In genomic region chr3:42980909-42981308, GRCh38 we compare ENCODE assay signal across 1 cellular context.
TF ChIP-seq lines count a peak whose summit lies in the region.

No MANE protein-coding gene starts in this region.

TF ChIP-seq in GM23338, 12 proteins besides CTCF, POLR2A, EP300 and RAD21 (continued from another document):
- TF ChIP-seq ZNF462 (CRISPR knock-in tag; IDR thresholded peaks at IDR 0.05) = no peak
- no peak for TF ChIP-seq POLR2AphosphoS5 (IDR thresholded peaks at IDR 0.05; ENCODE audit: low read depth)
- TF ChIP-seq NANOG (IDR thresholded peaks at IDR 0.05; ENCODE audit: borderline replicate concordance) = no peak
- no peak for TF ChIP-seq REST (IDR thresholded peaks at IDR 0.05; ENCODE audit: unreplicated experiment)
